ENCODE assay signal across 8 cellular contexts in the genomic region with DNA sequence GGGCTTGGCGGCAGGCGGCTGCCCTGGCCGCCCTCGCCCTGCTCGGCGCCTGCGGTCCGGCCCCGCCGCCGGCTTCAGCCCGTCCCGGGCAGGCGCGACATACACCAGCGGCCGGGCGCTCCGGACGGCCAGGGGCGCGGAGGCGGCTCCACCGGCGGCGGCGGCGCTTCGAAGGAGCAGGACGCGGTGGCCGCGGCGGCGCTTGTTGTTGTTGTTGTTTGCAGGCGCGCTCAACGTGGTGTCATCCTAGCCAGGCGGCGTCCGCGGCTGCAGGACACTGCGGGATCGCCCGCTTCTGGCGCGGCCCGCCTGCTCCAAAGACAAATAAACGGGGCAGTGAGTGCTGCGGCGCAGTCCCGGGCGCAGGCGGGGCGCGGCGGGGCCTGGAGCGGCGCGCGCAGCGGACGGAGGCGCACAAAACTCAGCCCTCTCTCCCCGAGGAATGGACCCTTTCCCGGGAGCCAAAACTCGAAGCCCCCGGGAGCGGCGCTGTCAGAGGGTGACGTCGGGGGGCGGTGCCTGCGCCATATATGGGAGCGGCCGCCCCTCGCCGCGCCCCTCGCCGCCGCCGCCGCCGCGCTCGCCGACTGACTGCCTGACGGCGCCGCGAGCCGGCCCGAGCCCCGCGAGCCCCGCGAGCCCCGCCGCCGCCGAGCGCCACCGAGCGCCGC. TPM values are rescaled to one million over a fixed set of nuclear protein-coding genes. Genes with fewer than 3 reads are reported as not detected.
DNase-seq lines count a peak whose midpoint lies in the region; ATAC-seq and TF ChIP-seq lines count a peak whose summit lies in the region.

A gene with protein sequence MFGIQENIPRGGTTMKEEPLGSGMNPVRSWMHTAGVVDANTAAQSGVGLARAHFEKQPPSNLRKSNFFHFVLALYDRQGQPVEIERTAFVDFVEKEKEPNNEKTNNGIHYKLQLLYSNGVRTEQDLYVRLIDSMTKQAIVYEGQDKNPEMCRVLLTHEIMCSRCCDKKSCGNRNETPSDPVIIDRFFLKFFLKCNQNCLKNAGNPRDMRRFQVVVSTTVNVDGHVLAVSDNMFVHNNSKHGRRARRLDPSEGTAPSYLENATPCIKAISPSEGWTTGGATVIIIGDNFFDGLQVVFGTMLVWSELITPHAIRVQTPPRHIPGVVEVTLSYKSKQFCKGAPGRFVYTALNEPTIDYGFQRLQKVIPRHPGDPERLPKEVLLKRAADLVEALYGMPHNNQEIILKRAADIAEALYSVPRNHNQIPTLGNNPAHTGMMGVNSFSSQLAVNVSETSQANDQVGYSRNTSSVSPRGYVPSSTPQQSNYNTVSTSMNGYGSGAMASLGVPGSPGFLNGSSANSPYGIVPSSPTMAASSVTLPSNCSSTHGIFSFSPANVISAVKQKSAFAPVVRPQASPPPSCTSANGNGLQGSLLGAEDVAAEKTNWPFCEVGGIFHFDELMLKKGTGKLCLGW (minus strand): TSS at position 444 of the 671 bp plus-strand sequence. CDS start 506 bp downstream, outside the sequence.

- H3K27ac ChIP-seq in mammary epithelial cell (ENCODE audit: insufficient read depth, low read depth, low read length), result no peak within 1 kb of the TSS

- H3K4me3 ChIP-seq in mammary epithelial cell (replicated peaks in 1 of 3; ENCODE audit: insufficient read depth in 1 of 3, low read depth in 2 of 3, low read length in 3 of 3), result peak within 1 kb of the TSS in 2 of 3 experiments; percentile 27 to 32

- DNase-seq in activated CD4-positive, CD25-positive, alpha-beta regulatory T cell treated with anti-CD3 and anti-CD28 coated beads, Interleukin-2, amount 50 U/mL, for 72 hours, result no peak
- DNase-seq in SK-N-DZ (ENCODE audit: low spot score), result peak; percentile 87
- DNase-seq in mammary epithelial cell, result peak; percentile 25
- DNase-seq in iris pigment epithelial cell (ENCODE audit: low read depth), result peak; percentile 38
- peak; percentile 39 to 62 for DNase-seq in stimulated activated CD4-positive, alpha-beta T cell treated with anti-CD3 and anti-CD28 coated beads, Interleukin-2, amount 100 ng/mL, for 24 hours
- DNase-seq in NCI-H2196 (lab: John Stamatoyannopoulos, UW; ENCODE audit: unreplicated experiment), result no peak

- ATAC-seq in activated CD4-positive, CD25-positive, alpha-beta regulatory T cell treated with anti-CD3 and anti-CD28 coated beads, Interleukin-2, amount 50 U/mL, for 24 hours, result peak; percentile 63 to 65
- ATAC-seq in GM21576 (IDR thresholded peaks at IDR 0.05; ENCODE audit: unreplicated experiment), result no peak

- H4K20me1 ChIP-seq in mammary epithelial cell (ENCODE audit: insufficient read depth, low read length), result no peaks in the 10 kb centered on the region

- peak within 1 kb of the TSS; percentile 62 for H2AFZ ChIP-seq in mammary epithelial cell (ENCODE audit: low read depth, low read length)

- dilution Hi-C loops in mammary epithelial cell (cut with HindIII; ENCODE audit: low sequenced_read_pairs), result no loop called here

- in situ Hi-C loops in mammary epithelial cell (cut with MboI; ENCODE audit: low sequenced_read_pairs in 2 of 2), result no loop called here

- no peaks in the 10 kb centered on the region for H3K79me2 ChIP-seq in mammary epithelial cell (ENCODE audit: insufficient read depth, low read length)

- H3K36me3 ChIP-seq in mammary epithelial cell (ENCODE audit: insufficient read depth, low read length), result no peaks in the 10 kb centered on the region

- peaks cover 73% of the 10 kb centered on the region for H3K27me3 ChIP-seq in mammary epithelial cell (ENCODE audit: insufficient read depth, low read length)

- BruUV-seq in mammary epithelial cell (replicated peaks; lab: Mats Ljungman, UMichigan), result no TSS peak

- no peak within 1 kb of the TSS for H3K9ac ChIP-seq in mammary epithelial cell (ENCODE audit: insufficient read depth, low read length)

- WGBS in mammary epithelial cell (ENCODE audit: low coverage, missing lambda C conversion rate), result 3% methylated on average over 7 of the region's 106 CpGs

- TF ChIP-seq CTCF in mammary epithelial cell (conservative IDR thresholded peaks at IDR 0.05 in 1 of 2, IDR thresholded peaks at IDR 0.05 in 1 of 2; ENCODE audit: extremely low read depth in 1 of 2, insufficient read depth in 1 of 2, low read depth in 1 of 2, low read length in 2 of 2), result no peak

- H3K4me2 ChIP-seq in mammary epithelial cell (ENCODE audit: insufficient read depth, low read depth, low read length), result peak within 1 kb of the TSS; percentile 85

- intact Hi-C loops in mammary epithelial cell (cut with micrococcal nuclease), result no loop called here

- peaks cover 8% of the 10 kb centered on the region for H3K4me1 ChIP-seq in mammary epithelial cell (ENCODE audit: insufficient read depth, low read length)

- H3K9me3 ChIP-seq in mammary epithelial cell (replicated peaks; ENCODE audit: insufficient read depth, low read length), result peaks cover 9% of the 10 kb centered on the region

- CTCF ChIA-PET in mammary epithelial cell (lab: Charles Lee; ENCODE audit: low non-redundant PET), result no interaction called here

RNA-seq across cellular contexts. Expression of the gene that starts here (rescaled TPM):
- 16.3 and 17.2 TPM in 2 replicates for polyA plus RNA-seq in SK-N-DZ (2014; cell fraction: cytosol; rRNA removed)
- 18.2 and 24.6 TPM in 2 replicates for polyA plus RNA-seq in SK-N-DZ (2014; cell fraction: nucleus; rRNA removed)
- under 1 TPM; under 0.01 to 0.54 TPM for total RNA-seq in mammary epithelial cell
- not detected for polyA plus RNA-seq in mammary epithelial cell
- polyA minus RNA-seq in mammary epithelial cell, result not detected

Comparison
In these comparisons a context has a peak if more than half of its experiments do, and no peak if none do; other contexts are left out.
1. Peak in DNase-seq, H3K4me3 ChIP-seq and H3K4me2 ChIP-seq in mammary epithelial cell; RNA of the gene not detected or under 1 TPM.
2. DNase-seq: peak in SK-N-DZ (single experiment), iris pigment epithelial cell (single experiment) and stimulated activated CD4-positive, alpha-beta T cell treated with anti-CD3 and anti-CD28 coated beads, Interleukin-2, amount 100 ng/mL, for 24 hours (2 of 2); none in activated CD4-positive, CD25-positive, alpha-beta regulatory T cell treated with anti-CD3 and anti-CD28 coated beads, Interleukin-2, amount 50 U/mL, for 72 hours (single experiment) and NCI-H2196 (single experiment).